In genomic region chr1:97451944-97452343, GRCh38 we compare ENCODE assay signal across 20 cellular contexts.
DNase-seq lines count a peak whose midpoint lies in the region; ATAC-seq, FAIRE-seq and TF ChIP-seq lines count a peak whose summit lies in the region.
"Had no signal": no experiment of that assay in that cellular context is flagged by ENCODE, and none has a peak within 500 bp of the region (broad histone marks: within the 10 kb centered on the region; RNA-seq: fewer than 3 reads in every experiment).

No MANE protein-coding gene starts in this region.

- TF ChIP-seq CTCF in mammary epithelial cell (conservative IDR thresholded peaks at IDR 0.05 in 1 of 2, IDR thresholded peaks at IDR 0.05 in 1 of 2; ENCODE audit: extremely low read depth in 1 of 2, insufficient read depth in 1 of 2, low read depth in 1 of 2, low read length in 2 of 2) (no peak), breast epithelium (IDR thresholded peaks at IDR 0.05) (no peak), endothelial cell of umbilical vein (IDR thresholded peaks at IDR 0.05; ENCODE audit: extremely low read depth in 1 of 2, insufficient read depth in 1 of 2, low read depth in 1 of 2, low read length in 2 of 2) (no peak), foreskin keratinocyte (conservative IDR thresholded peaks at IDR 0.05) (no peak), heart left ventricle (IDR thresholded peaks at IDR 0.05) (no peak)

- in situ Hi-C loops in mammary epithelial cell (cut with MboI; ENCODE audit: low sequenced_read_pairs in 2 of 2) = no loop called here

- H3K9ac ChIP-seq in mammary epithelial cell (ENCODE audit: insufficient read depth, low read length) (no peak overlapping the region), endothelial cell of umbilical vein (replicated peaks; ENCODE audit: extremely low read depth, insufficient read depth, low read length) (no peak overlapping the region)
- H3K9ac ChIP-seq: BLaER1 treated with 17β-estradiol and CSF1 and Interleukin-3, amounts not matched to agents 10 nM and 100 nM had no signal

- H3K9me3 ChIP-seq in mammary epithelial cell (replicated peaks; ENCODE audit: insufficient read depth, low read length) = no peaks in the 10 kb centered on the region
- no peaks in the 10 kb centered on the region for H3K9me3 ChIP-seq in breast epithelium
- no peaks in the 10 kb centered on the region for H3K9me3 ChIP-seq in endothelial cell of umbilical vein (replicated peaks; ENCODE audit: control insufficient read depth, insufficient read depth, low read length)
- H3K9me3 ChIP-seq in heart left ventricle = no peaks in the 10 kb centered on the region
- H3K9me3 ChIP-seq: BLaER1 treated with 17β-estradiol and CSF1 and Interleukin-3, amounts not matched to agents 10 nM and 100 nM had no signal

- H2AFZ ChIP-seq in mammary epithelial cell (ENCODE audit: low read depth, low read length) (no peak overlapping the region), endothelial cell of umbilical vein (ENCODE audit: low read depth, low read length) (no peak overlapping the region)

- H4K20me1 ChIP-seq in mammary epithelial cell (ENCODE audit: insufficient read depth, low read length) (no peaks in the 10 kb centered on the region), endothelial cell of umbilical vein (replicated peaks; ENCODE audit: control insufficient read depth, extremely low read depth, insufficient read depth, low read length) (no peaks in the 10 kb centered on the region)
- H4K20me1 ChIP-seq: BLaER1 treated with 17β-estradiol and CSF1 and Interleukin-3, amounts not matched to agents 10 nM and 100 nM had no signal

- H3K9me1 ChIP-seq in endothelial cell of umbilical vein (replicated peaks; ENCODE audit: control insufficient read depth, extremely low read depth, insufficient read depth, low read length) = no peaks in the 10 kb centered on the region

- H3K4me1 ChIP-seq in mammary epithelial cell (ENCODE audit: insufficient read depth, low read length) = no peaks in the 10 kb centered on the region
- H3K4me1 ChIP-seq in breast epithelium = no peaks in the 10 kb centered on the region
- peaks cover 11% of the 10 kb centered on the region for H3K4me1 ChIP-seq in endothelial cell of umbilical vein (ENCODE audit: control insufficient read depth, extremely low read depth, insufficient read depth, low read length)
- H3K4me1 ChIP-seq in foreskin keratinocyte = no peaks in the 10 kb centered on the region
- no peaks in the 10 kb centered on the region for H3K4me1 ChIP-seq in heart left ventricle

- BruUV-seq in mammary epithelial cell (replicated peaks; lab: Mats Ljungman, UMichigan) (no TSS peak), endothelial cell of umbilical vein (replicated peaks; lab: Mats Ljungman, UMichigan) (no TSS peak)

- WGBS in mammary epithelial cell (ENCODE audit: low coverage, missing lambda C conversion rate) = 96% methylated on average over 2 of the region's 2 CpGs
- 72 to 91% (median 79%) methylated on average over 2 of the region's 2 CpGs for WGBS in heart left ventricle, 4 donors

- H3K27me3 ChIP-seq in mammary epithelial cell (ENCODE audit: insufficient read depth, low read length) = no peaks in the 10 kb centered on the region
- no peaks in the 10 kb centered on the region for H3K27me3 ChIP-seq in breast epithelium
- H3K27me3 ChIP-seq in endothelial cell of umbilical vein (ENCODE audit: control insufficient read depth in 2 of 2, insufficient read depth in 2 of 2, low read length in 2 of 2) = no peaks in the 10 kb centered on the region
- no peaks in the 10 kb centered on the region for H3K27me3 ChIP-seq in foreskin keratinocyte
- H3K27me3 ChIP-seq in heart left ventricle = no peaks in the 10 kb centered on the region
- H3K27me3 ChIP-seq: BLaER1 treated with 17β-estradiol and CSF1 and Interleukin-3, amounts not matched to agents 10 nM and 100 nM had no signal

- H3K36me3 ChIP-seq in mammary epithelial cell (ENCODE audit: insufficient read depth, low read length) (no peaks in the 10 kb centered on the region), breast epithelium (no peaks in the 10 kb centered on the region), endothelial cell of umbilical vein (ENCODE audit: control insufficient read depth in 2 of 2, extremely low read depth in 1 of 2, insufficient read depth in 2 of 2, low read length in 2 of 2) (no peaks in the 10 kb centered on the region), heart left ventricle (peaks cover 0 to 18% (median 0%) of the 10 kb centered on the region in 9 donors)

- no peak overlapping the region for H3K4me2 ChIP-seq in mammary epithelial cell (ENCODE audit: insufficient read depth, low read depth, low read length)
- peak overlapping the region; percentile 8 for H3K4me2 ChIP-seq in endothelial cell of umbilical vein (ENCODE audit: insufficient read depth, low read length)

- dilution Hi-C loops in mammary epithelial cell (cut with HindIII; ENCODE audit: low sequenced_read_pairs) = no loop called here
- dilution Hi-C loops in endothelial cell of umbilical vein (cut with MboI; ENCODE audit: extremely low pct_ligation_motif_present, low sequenced_read_pairs) = no loop called here

- TF ChIP-seq POLR2A in breast epithelium (IDR thresholded peaks at IDR 0.05) (no peak), endothelial cell of umbilical vein (IDR thresholded peaks at IDR 0.05; ENCODE audit: low read depth, low read length) (no peak), heart left ventricle (IDR thresholded peaks at IDR 0.05) (no peak)

- CTCF ChIA-PET in mammary epithelial cell (lab: Charles Lee; ENCODE audit: low non-redundant PET) (no interaction called here), endothelial cell of umbilical vein (lab: Charles Lee) (no interaction called here)

- POLR2A ChIA-PET in endothelial cell of umbilical vein (lab: Charles Lee) = no interaction called here

- H3K27ac ChIP-seq in mammary epithelial cell (ENCODE audit: insufficient read depth, low read depth, low read length) = no peak overlapping the region
- H3K27ac ChIP-seq in breast epithelium = no peak overlapping the region
- peak overlapping the region; percentile 55 for H3K27ac ChIP-seq in endothelial cell of umbilical vein (ENCODE audit: insufficient read depth, low read depth, low read length)
- H3K27ac ChIP-seq in foreskin keratinocyte = no peak overlapping the region
- H3K27ac ChIP-seq in heart left ventricle = no peak overlapping the region
- H3K27ac ChIP-seq: BLaER1 treated with 17β-estradiol and CSF1 and Interleukin-3, amounts not matched to agents 10 nM and 100 nM had no signal

- DNase-seq in mammary epithelial cell (peak; percentile 0), breast epithelium (ENCODE audit: low spot score in 2 of 2) (no peak), endothelial cell of umbilical vein (ENCODE audit: low read depth, low spot score) (peak; percentile 81), foreskin keratinocyte (peak in 1 of 2 donors; percentile 13), heart left ventricle (no peak), cerebellar nuclear complex (lab: John Stamatoyannopoulos, UW) (no peak)
- DNase-seq: 8988T; Calu3; CD8-positive, alpha-beta T cell; DMS79 treated with DMSO at 0.1 percent for 48 hours; GOT3; H7; HFFc6 had no signal

- peak; percentile 78 for FAIRE-seq in endothelial cell of umbilical vein (lab: Jason Lieb, UNC)
- FAIRE-seq: G401.6, GM12891, HepG2 had no signal

- H3K4me3 ChIP-seq in mammary epithelial cell (replicated peaks in 1 of 3; ENCODE audit: insufficient read depth in 1 of 3, low read depth in 2 of 3, low read length in 3 of 3) = no peak overlapping the region
- no peak overlapping the region for H3K4me3 ChIP-seq in breast epithelium
- no peak overlapping the region for H3K4me3 ChIP-seq in endothelial cell of umbilical vein (replicated peaks in 1 of 3; ENCODE audit: insufficient read depth in 1 of 3, low read depth in 1 of 3, low read length in 3 of 3)
- no peak overlapping the region for H3K4me3 ChIP-seq in heart left ventricle
- H3K4me3 ChIP-seq: BLaER1 treated with 17β-estradiol and CSF1 and Interleukin-3, amounts not matched to agents 10 nM and 100 nM had no signal

- intact Hi-C loops in mammary epithelial cell (cut with micrococcal nuclease) (no loop called here), breast epithelium (cut with DNase I; ENCODE audit: low total_unique reads) (no loop called here), endothelial cell of umbilical vein (cut with micrococcal nuclease) (loop anchor here (5.0 kb wide), 1 partner anchor 35 kb away; no protein-coding TSS in a partner anchor), heart left ventricle (cut with DNase I) (no loop called here)

- ATAC-seq in foreskin keratinocyte = peak; percentile 40
- no peak for ATAC-seq in GM18873 (IDR thresholded peaks at IDR 0.05; ENCODE audit: low FRiP score, unreplicated experiment)
- ATAC-seq in GM21447 (IDR thresholded peaks at IDR 0.05; ENCODE audit: unreplicated experiment) = no peak
- no peak for ATAC-seq in heart left ventricle
- ATAC-seq: CD8-positive, alpha-beta T cell; HCT116; HepG2 had no signal

- H3K79me2 ChIP-seq in mammary epithelial cell (ENCODE audit: insufficient read depth, low read length) (no peaks in the 10 kb centered on the region), endothelial cell of umbilical vein (ENCODE audit: control insufficient read depth, insufficient read depth, low read length) (no peaks in the 10 kb centered on the region)

TF ChIP-seq in endothelial cell of umbilical vein, 7 proteins besides CTCF, POLR2A, EP300 and RAD21:
- peak; percentile 71 for TF ChIP-seq FOS (IDR thresholded peaks at IDR 0.05; ENCODE audit: borderline replicate concordance, insufficient read depth, low read length)
- no peak for TF ChIP-seq MYC (IDR thresholded peaks at IDR 0.05; ENCODE audit: low read depth, low read length)
- TF ChIP-seq JUN (IDR thresholded peaks at IDR 0.05; ENCODE audit: borderline replicate concordance, insufficient read depth, insufficient read length, low read depth) = peak; percentile 62

Comparison
In these comparisons a context has a peak if more than half of its experiments do, and no peak if none do; other contexts are left out.
1. DNase-seq: peak in mammary epithelial cell (single experiment) and endothelial cell of umbilical vein (single experiment); none in breast epithelium (0 of 2), heart left ventricle (0 of 5) and cerebellar nuclear complex (0 of 2).